Comparison of ENCODE assay signal across 28 cellular contexts in genomic region chr14:88301381-88301780, GRCh38. TPM values are rescaled to one million over a fixed set of nuclear protein-coding genes. Genes with fewer than 3 reads are reported as not detected.
DNase-seq lines count a peak whose midpoint lies in the region; FAIRE-seq and TF ChIP-seq lines count a peak whose summit lies in the region.
"Had no signal": no experiment of that assay in that cellular context is flagged by ENCODE, and none has a peak within 500 bp of the region (broad histone marks: within the 10 kb centered on the region; RNA-seq: fewer than 3 reads in every experiment).

No MANE protein-coding gene starts in this region.

- no peak overlapping the region for H3K27ac Mint-ChIP-seq in chondrocyte (ENCODE audit: unreplicated experiment)
- H3K27ac Mint-ChIP-seq: CD4-positive, alpha-beta memory T cell; CD4-positive, CD25-positive, alpha-beta regulatory T cell; CD8-positive, alpha-beta memory T cell had no signal

- no peak overlapping the region for H3K27ac ChIP-seq in kidney (ENCODE audit: low read depth in 2 of 2, low read length in 2 of 2)
- H3K27ac ChIP-seq: 22Rv1, A549, BLaER1 had no signal

- no peak overlapping the region for H3K4me3 ChIP-seq in kidney (ENCODE audit: low read length in 2 of 2)
- H3K4me3 ChIP-seq: A549, BLaER1 had no signal

- H3K27me3 Mint-ChIP-seq in chondrocyte (ENCODE audit: low read depth) = peaks cover 12% of the 10 kb centered on the region

- H3K9ac ChIP-seq in kidney (ENCODE audit: low read length in 2 of 2) = no peak overlapping the region
- H3K9ac ChIP-seq: BLaER1 had no signal

- no peaks in the 10 kb centered on the region for H3K36me3 ChIP-seq in kidney (ENCODE audit: control insufficient read depth in 1 of 2, insufficient read depth in 2 of 2, low read length in 2 of 2)
- H3K36me3 ChIP-seq: BE2C, BLaER1 had no signal

- TF ChIP-seq CTCF in kidney (IDR thresholded peaks at IDR 0.05; ENCODE audit: borderline replicate concordance, extremely low read depth, insufficient read depth) (no peak), chondrocyte (IDR thresholded peaks at IDR 0.05) (no peak)

- peak; percentile 14 for DNase-seq in NOMO-1 treated with DMSO at 0.1 percent for 48 hours (lab: John Stamatoyannopoulos, UW; ENCODE audit: unreplicated experiment)
- no peak for DNase-seq in NOMO-1 (lab: John Stamatoyannopoulos, UW; ENCODE audit: unreplicated experiment in 2 of 2)
- DNase-seq in G401 (ENCODE audit: low spot score) = peak; percentile 87
- DNase-seq in cerebellum (ENCODE audit: low spot score) = peak; percentile 61
- DNase-seq in kidney = no peak
- no peak for DNase-seq in Ammon's horn (ENCODE audit: low spot score)
- DNase-seq in chondrocyte (ENCODE audit: low spot score) = no peak
- DNase-seq: AML-193; BE2C; CD4-positive, alpha-beta memory T cell; CD4-positive, CD25-positive, alpha-beta regulatory T cell; CD8-positive, alpha-beta memory T cell; COR-L47; DMS 273 treated with DMSO at 0.1 percent for 48 hours; DMS153; DMS53; DMS79; DND-41; EL; GF-D8 had no signal

- H3K4me3 Mint-ChIP-seq in chondrocyte (ENCODE audit: unreplicated experiment) = no peak overlapping the region
- H3K4me3 Mint-ChIP-seq: CD14-positive monocyte; CD4-positive, alpha-beta memory T cell; CD4-positive, CD25-positive, alpha-beta regulatory T cell; CD8-positive, alpha-beta memory T cell had no signal

- in situ Hi-C loops in G401 (cut with HindIII; ENCODE audit: low sequenced_read_pairs) = no loop called here

- H3K9me3 ChIP-seq in kidney (ENCODE audit: control insufficient read depth in 1 of 2, low read length in 2 of 2) = no peaks in the 10 kb centered on the region
- H3K9me3 ChIP-seq: A549, BE2C, BLaER1 had no signal

- H3K4me1 Mint-ChIP-seq in chondrocyte (ENCODE audit: low read depth) = no peaks in the 10 kb centered on the region

- intact Hi-C loops in kidney (cut with DNase I) = no loop called here

- no peaks in the 10 kb centered on the region for H3K4me1 ChIP-seq in kidney (ENCODE audit: control insufficient read depth in 1 of 2, insufficient read depth in 1 of 2, low read depth in 1 of 2, low read length in 2 of 2)
- H3K4me1 ChIP-seq: A549, BE2C had no signal

- H3K9me3 Mint-ChIP-seq in chondrocyte (ENCODE audit: low read depth) = peaks cover 3% of the 10 kb centered on the region

- H3K36me3 Mint-ChIP-seq in chondrocyte (ENCODE audit: low read depth) = no peaks in the 10 kb centered on the region
- H3K36me3 Mint-ChIP-seq: CD14-positive monocyte; CD4-positive, alpha-beta memory T cell; CD4-positive, CD25-positive, alpha-beta regulatory T cell had no signal

- peak; percentile 41 for FAIRE-seq in kidney (lab: Jason Lieb, UNC)
- FAIRE-seq: A549, G401.6, GM12891, GM19239 had no signal

RNA-seq across cellular contexts. Expression of gene KCNK10, which starts 21.7 kb away (rescaled TPM):
- not detected in 2 replicates for total RNA-seq in G401 (2014; rRNA removed; shearing (Covaris generic))
- total RNA-seq in cerebellum (23.4 TPM), kidney (0.54 TPM), chondrocyte (not detected in 3 replicates)
- 1.1 TPM for polyA plus RNA-seq in kidney (ENCODE audit: insufficient read depth, low read depth, low replicate concordance)
- total RNA-seq: A172; CD4-positive, alpha-beta memory T cell; CD4-positive, CD25-positive, alpha-beta regulatory T cell; CD8-positive, alpha-beta memory T cell had no signal
- polyA plus RNA-seq: A549; CD4-positive, alpha-beta memory T cell; CD4-positive, CD25-positive, alpha-beta regulatory T cell; CD8-positive, alpha-beta memory T cell had no signal

Comparison
In these comparisons a context has a peak if more than half of its experiments do, and no peak if none do; other contexts are left out.
1. DNase-seq: peak in NOMO-1 treated with DMSO at 0.1 percent for 48 hours (single experiment), G401 (single experiment) and cerebellum (single experiment); none in NOMO-1 (0 of 2), kidney (single experiment), Ammon's horn (single experiment) and chondrocyte (single experiment).
2. RNA of gene KCNK10, which starts 21.7 kb away (total RNA-seq): 23.4 TPM in cerebellum (single experiment); 0.54 TPM in kidney (single experiment), not detected in G401 and not detected in chondrocyte; every median in the first group is over 10 times any median in the second.